Comparison of ENCODE assay signal across 8 cellular contexts in genomic region chr4:151015458-151016344, GRCh38. TPM values are rescaled to one million over a fixed set of nuclear protein-coding genes. Genes with fewer than 3 reads are reported as not detected.
DNase-seq lines count a peak whose midpoint lies in the region; ATAC-seq and TF ChIP-seq lines count a peak whose summit lies in the region.

No MANE protein-coding gene starts in this region.

- TF ChIP-seq CTCF in PC-3 (conservative IDR thresholded peaks at IDR 0.05; ENCODE audit: low read depth, low read length) (no peak), fibroblast of lung (conservative IDR thresholded peaks at IDR 0.05 in 1 of 2, IDR thresholded peaks at IDR 0.05 in 1 of 2; ENCODE audit: low read depth in 1 of 2, low read length in 2 of 2) (no peak)

- peaks cover 0 to 10% (median 0%) of the 10 kb centered on the region in 3 donors for H3K36me3 Mint-ChIP-seq in naive thymus-derived CD8-positive, alpha-beta T cell
- peaks cover 0 to 4% of the 10 kb centered on the region in 2 donors for H3K36me3 Mint-ChIP-seq in stimulated activated naive B cell treated with anti-CD40 and anti-IgM and Interleukin-4, amounts not matched to agents 10 μg/mL and 1 μg/mL and 100 μg/mL, for 72 hours

- H4K20me1 ChIP-seq in PC-3 (ENCODE audit: low read length) (0 out of 2 replicates have a peak, but pooled peaks cover 7% of the 10 kb centered on the region), fibroblast of lung (ENCODE audit: control insufficient read depth, extremely low read depth, insufficient read depth, low read length) (no peaks in the 10 kb centered on the region)

- H3K4me3 Mint-ChIP-seq in naive thymus-derived CD8-positive, alpha-beta T cell, result peak overlapping the region; percentile 98 to 100 (median 100)
- H3K4me3 Mint-ChIP-seq in stimulated activated naive B cell treated with anti-CD40 and anti-IgM and Interleukin-4, amounts not matched to agents 10 μg/mL and 1 μg/mL and 100 μg/mL, for 72 hours, result peak overlapping the region; percentile 98 to 100

- ATAC-seq in GM21717 (IDR thresholded peaks at IDR 0.05; ENCODE audit: unreplicated experiment) (peak; percentile 80), PC-3 (peak; percentile 69)
- ATAC-seq in naive thymus-derived CD8-positive, alpha-beta T cell, result peak; percentile 79 to 80
- ATAC-seq in stimulated activated naive B cell treated with anti-CD40 and anti-IgM and Interleukin-4, amounts not matched to agents 10 μg/mL and 1 μg/mL and 100 μg/mL, for 72 hours (replicated peaks), result peak; percentile 79 to 84

- H3K4me3 ChIP-seq in PC-3 (ENCODE audit: low read length), result peak overlapping the region; percentile 88
- H3K4me3 ChIP-seq in fibroblast of lung (replicated peaks in 1 of 4; ENCODE audit: control extremely low read depth in 1 of 4, insufficient read depth in 1 of 4, low read depth in 3 of 4, low read length in 4 of 4), result peak overlapping the region; percentile 72 to 99 (median 84)

- H3K27me3 ChIP-seq in PC-3 (ENCODE audit: low read length), result no peaks in the 10 kb centered on the region
- H3K27me3 ChIP-seq in fibroblast of lung (ENCODE audit: control insufficient read depth, insufficient read depth, low read length), result no peaks in the 10 kb centered on the region

- CTCF ChIA-PET in PC-3 (lab: Charles Lee), result no interaction called here

- H3K27ac ChIP-seq in PC-3 (ENCODE audit: low read length) (peak overlapping the region; percentile 85), fibroblast of lung (ENCODE audit: insufficient read depth, low read length) (peak overlapping the region; percentile 65)

- TF ChIP-seq RAD21 in Ishikawa (IDR thresholded peaks at IDR 0.05; ENCODE audit: low read depth), result no peak

- BruUV-seq in PC-3 (replicated peaks; lab: Mats Ljungman, UMichigan), result no TSS peak

- POLR2A ChIA-PET in PC-3 (lab: Charles Lee; ENCODE audit: unreplicated experiment), result no interaction called here
- POLR2A ChIA-PET in naive thymus-derived CD8-positive, alpha-beta T cell (lab: Charles Lee), result interaction anchor here (0.7 to 2.7 kb wide), 5 partner anchors 83 to 1521 kb away, joined by 3 to 18 read pairs (median 4); partner anchors contain the start of genes FBXW7 and RPS3A

- H2AFZ ChIP-seq in PC-3 (ENCODE audit: low read length), result peak overlapping the region; percentile 94
- H2AFZ ChIP-seq in fibroblast of lung (ENCODE audit: low read length), result peak overlapping the region; percentile 95

- no peaks in the 10 kb centered on the region for H3K27me3 Mint-ChIP-seq in naive thymus-derived CD8-positive, alpha-beta T cell
- H3K27me3 Mint-ChIP-seq in stimulated activated naive B cell treated with anti-CD40 and anti-IgM and Interleukin-4, amounts not matched to agents 10 μg/mL and 1 μg/mL and 100 μg/mL, for 72 hours, result no peaks in the 10 kb centered on the region

- H3K9ac ChIP-seq in PC-3 (ENCODE audit: low read length) (peak overlapping the region; percentile 87), fibroblast of lung (ENCODE audit: insufficient read depth, low read length) (peak overlapping the region; percentile 58)

- TF ChIP-seq EP300 in Ishikawa (IDR thresholded peaks at IDR 0.05; ENCODE audit: borderline replicate concordance), result no peak

- peak overlapping the region; percentile 97 to 100 (median 99) for H3K27ac Mint-ChIP-seq in naive thymus-derived CD8-positive, alpha-beta T cell
- H3K27ac Mint-ChIP-seq in stimulated activated naive B cell treated with anti-CD40 and anti-IgM and Interleukin-4, amounts not matched to agents 10 μg/mL and 1 μg/mL and 100 μg/mL, for 72 hours, result peak overlapping the region; percentile 99

- intact Hi-C loops in PC-3 (cut with micrococcal nuclease), result loop anchor here (2.0 kb wide), 1 partner anchor 83 kb away; the partner anchor contains the start of gene RPS3A

- no peaks in the 10 kb centered on the region for H3K9me3 Mint-ChIP-seq in naive thymus-derived CD8-positive, alpha-beta T cell
- H3K9me3 Mint-ChIP-seq in stimulated activated naive B cell treated with anti-CD40 and anti-IgM and Interleukin-4, amounts not matched to agents 10 μg/mL and 1 μg/mL and 100 μg/mL, for 72 hours, result no peaks in the 10 kb centered on the region

- no peaks in the 10 kb centered on the region for H3K9me3 ChIP-seq in PC-3 (ENCODE audit: low read length)
- H3K9me3 ChIP-seq in fibroblast of lung (ENCODE audit: control insufficient read depth, insufficient read depth, low read depth, low read length), result no peaks in the 10 kb centered on the region

- 0 out of 2 replicates have a peak, but pooled peaks cover 8% of the 10 kb centered on the region for H3K4me1 ChIP-seq in PC-3 (ENCODE audit: insufficient read depth, low read length)
- H3K4me1 ChIP-seq in fibroblast of lung (ENCODE audit: control insufficient read depth, extremely low read depth, insufficient read depth, low read length), result no peaks in the 10 kb centered on the region

- peaks cover 42% of the 10 kb centered on the region for H3K79me2 ChIP-seq in PC-3 (ENCODE audit: low read length)
- peaks cover 2% of the 10 kb centered on the region for H3K79me2 ChIP-seq in fibroblast of lung (ENCODE audit: control insufficient read depth, insufficient read depth, low read length)

- H3K36me3 ChIP-seq in PC-3 (ENCODE audit: low read depth, low read length), result no peaks in the 10 kb centered on the region
- H3K36me3 ChIP-seq in fibroblast of lung (ENCODE audit: control insufficient read depth, insufficient read depth, low read length), result no peaks in the 10 kb centered on the region

- DNase-seq in DMS79 (lab: John Stamatoyannopoulos, UW) (peak; percentile 61), PC-3 (peak; percentile 78), activated T-helper 1 cell treated with Interleukin-2 at 50 U/mL for 16 hours (ENCODE audit: low read depth) (peak; percentile 80), fibroblast of lung (ENCODE audit: low read depth in 2 of 2) (peak; percentile 58 to 68)
- peak; percentile 77 to 90 (median 86) for DNase-seq in naive thymus-derived CD8-positive, alpha-beta T cell
- peak; percentile 81 for DNase-seq in stimulated activated naive B cell treated with anti-CD40 and anti-IgM and Interleukin-4, amounts not matched to agents 10 μg/mL and 1 μg/mL and 100 μg/mL, for 72 hours

- peak overlapping the region; percentile 99 for H3K4me2 ChIP-seq in PC-3 (ENCODE audit: low read length)
- peak overlapping the region; percentile 97 for H3K4me2 ChIP-seq in fibroblast of lung (ENCODE audit: extremely low read depth, insufficient read depth, low read length)

- H3K4me1 Mint-ChIP-seq in naive thymus-derived CD8-positive, alpha-beta T cell, result peaks cover 14 to 36% (median 31%) of the 10 kb centered on the region in 4 donors
- H3K4me1 Mint-ChIP-seq in stimulated activated naive B cell treated with anti-CD40 and anti-IgM and Interleukin-4, amounts not matched to agents 10 μg/mL and 1 μg/mL and 100 μg/mL, for 72 hours, result peaks cover 7 to 28% of the 10 kb centered on the region in 2 donors

- no peaks in the 10 kb centered on the region for H3K9me2 ChIP-seq in PC-3 (replicated peaks; ENCODE audit: low read length)

- H3F3A ChIP-seq in PC-3 (ENCODE audit: low read length, unreplicated experiment), result no peaks in the 10 kb centered on the region

TF ChIP-seq in Ishikawa, 13 proteins besides CTCF, POLR2A, EP300 and RAD21 (continues in another document):
- TF ChIP-seq ZBTB7A (IDR thresholded peaks at IDR 0.05; ENCODE audit: low read depth), result peak; percentile 86
- TF ChIP-seq EGR1 (IDR thresholded peaks at IDR 0.05), result 0 out of 2 replicates have a peak, but pooled peaks have one; percentile 17
- peak; percentile 47; the same call in 1 of the 2 replicates for TF ChIP-seq NFIC (IDR thresholded peaks at IDR 0.05)
- peak; percentile 76 for TF ChIP-seq MAX (IDR thresholded peaks at IDR 0.05)
- 0 out of 2 replicates have a peak, but pooled peaks have one; percentile 5 for TF ChIP-seq REST (IDR thresholded peaks at IDR 0.05; ENCODE audit: low read depth)
- peak; percentile 86 for TF ChIP-seq TAF1 (IDR thresholded peaks at IDR 0.05; ENCODE audit: low read depth)
- peak; percentile 97 for TF ChIP-seq YY1 (IDR thresholded peaks at IDR 0.05; ENCODE audit: low read depth)
- TF ChIP-seq FOXM1 (IDR thresholded peaks at IDR 0.05; ENCODE audit: borderline replicate concordance, low read depth), result no peak

RNA-seq across cellular contexts. Expression of gene LRBA, which starts 0.6 kb away (rescaled TPM):
- 38.2 and 40.8 TPM in 2 replicates for total RNA-seq in PC-3 (2014; rRNA removed)
- total RNA-seq in fibroblast of lung, result 26.7 and 36.7 TPM in 2 replicates
- 16.4 and 21.0 TPM in 2 replicates for polyA plus RNA-seq in fibroblast of lung
- 13.1 and 13.9 TPM in 2 replicates for polyA plus RNA-seq in fibroblast of lung (2012)
- polyA minus RNA-seq in fibroblast of lung (ENCODE audit: low replicate concordance), result 29.0 and 34.0 TPM in 2 replicates
- total RNA-seq in naive thymus-derived CD8-positive, alpha-beta T cell, result 10 to 100 TPM; 57.6 to 57.7 TPM
- polyA plus RNA-seq in naive thymus-derived CD8-positive, alpha-beta T cell, result 10 to 100 TPM; 16.4 to 18.4 (median 18.2) TPM

Comparison
In these comparisons a context has a peak if more than half of its experiments do, and no peak if none do; other contexts are left out.
1. Peak in every context shown above with its lines: DNase-seq, ATAC-seq, H3K4me3 ChIP-seq and H3K27ac ChIP-seq.